10 cellular contexts compared by ENCODE assay signal in the genomic region with DNA sequence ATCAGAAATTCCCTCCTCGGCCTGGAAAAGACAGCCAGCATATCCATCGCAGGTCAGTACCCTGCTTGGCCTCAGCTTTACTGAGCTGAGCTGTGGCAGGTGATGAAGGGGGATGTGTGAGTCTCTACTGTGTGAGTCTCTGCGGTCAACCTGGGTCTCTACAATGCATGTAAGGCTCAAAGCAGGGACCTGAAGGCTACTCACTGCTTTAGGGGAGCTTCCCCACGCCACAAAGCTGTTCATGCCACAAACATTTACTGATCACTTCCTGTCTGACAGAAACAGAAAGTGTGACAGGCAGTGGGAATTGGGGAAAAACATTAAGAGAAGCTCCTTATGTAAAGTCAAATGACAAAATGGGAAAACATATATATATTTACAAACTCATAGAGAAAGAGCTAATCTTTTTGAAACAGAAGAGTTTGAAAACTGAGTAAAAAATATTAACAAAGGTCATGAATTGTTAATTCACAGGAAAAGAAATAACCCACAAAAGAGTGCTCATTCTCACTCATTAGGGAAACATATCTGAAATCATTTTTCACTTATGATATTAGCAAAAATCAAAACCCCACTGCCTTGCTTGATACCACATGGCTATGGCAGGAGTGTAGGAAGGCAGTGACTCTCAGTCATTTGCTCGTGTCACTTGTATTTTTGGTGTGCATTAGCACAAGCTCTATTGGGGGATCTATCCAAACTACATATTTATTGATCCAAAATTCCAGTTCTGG. TPM values are rescaled to one million over a fixed set of nuclear protein-coding genes. Genes with fewer than 3 reads are reported as not detected.
DNase-seq lines count a peak whose midpoint lies in the region; ATAC-seq and TF ChIP-seq lines count a peak whose summit lies in the region.
"Had no signal": no experiment of that assay in that cellular context is flagged by ENCODE, and none has a peak within 500 bp of the region (broad histone marks: within the 10 kb centered on the region; RNA-seq: fewer than 3 reads in every experiment).

No MANE protein-coding gene starts in this region.

- H3K4me3 ChIP-seq in adrenal gland (no peak overlapping the region), breast epithelium (no peak overlapping the region)

- 78 to 85% (median 83%) methylated on average over 3 to 5 of the region's 5 CpGs for WGBS in adrenal gland, 4 donors

- peak overlapping the region; percentile 69 for H3K4me3 Mint-ChIP-seq in natural killer cell treated with Interleukin-12 subunit alpha and Interleukin-12 subunit beta and Interleukin-15 and Interleukin-18, amount 100 ng/mL, for 72 hours
- no peak overlapping the region for H3K4me3 Mint-ChIP-seq in nephron progenitor cell

- H3K27me3 Mint-ChIP-seq in natural killer cell treated with Interleukin-12 subunit alpha and Interleukin-12 subunit beta and Interleukin-15 and Interleukin-18, amount 100 ng/mL, for 72 hours = no peaks in the 10 kb centered on the region
- H3K27me3 Mint-ChIP-seq in nephron progenitor cell (ENCODE audit: low read depth, poor library complexity) = peaks cover 6% of the 10 kb centered on the region

- H3K27me3 ChIP-seq in adrenal gland (no peaks in the 10 kb centered on the region), breast epithelium (no peaks in the 10 kb centered on the region)
- H3K27me3 ChIP-seq: neutrophil had no signal

- intact Hi-C loops in adrenal gland (cut with DNase I) (no loop called here), breast epithelium (cut with DNase I; ENCODE audit: low total_unique reads) (no loop called here)

- peak overlapping the region; percentile 45 to 52 for H3K27ac Mint-ChIP-seq in natural killer cell treated with Interleukin-12 subunit alpha and Interleukin-12 subunit beta and Interleukin-15 and Interleukin-18, amount 100 ng/mL, for 72 hours
- H3K27ac Mint-ChIP-seq in nephron progenitor cell = no peak overlapping the region

- H3K9me3 ChIP-seq in adrenal gland (replicated peaks in 1 of 3) (no peaks in the 10 kb centered on the region), breast epithelium (no peaks in the 10 kb centered on the region)
- H3K9me3 ChIP-seq: neutrophil had no signal

- TF ChIP-seq POLR2A in adrenal gland (IDR thresholded peaks at IDR 0.05) = no peak
- no peak for TF ChIP-seq POLR2A in breast epithelium (IDR thresholded peaks at IDR 0.05)

- H3K36me3 Mint-ChIP-seq in natural killer cell treated with Interleukin-12 subunit alpha and Interleukin-12 subunit beta and Interleukin-15 and Interleukin-18, amount 100 ng/mL, for 72 hours = peaks cover 27% of the 10 kb centered on the region
- H3K36me3 Mint-ChIP-seq in nephron progenitor cell (ENCODE audit: low read depth) = peaks cover 6% of the 10 kb centered on the region

- peak; percentile 7 for DNase-seq in activated CD4-positive, alpha-beta T cell treated with anti-CD3 and anti-CD28 coated beads, Interleukin-2, amount 50 U/mL, for 1 hour
- no peak for DNase-seq in natural killer cell treated with Interleukin-12 subunit alpha and Interleukin-12 subunit beta and Interleukin-15 and Interleukin-18, amount 100 ng/mL, for 72 hours (ENCODE audit: low spot score)
- DNase-seq in adrenal gland (no peak), A172 (ENCODE audit: low spot score) (no peak), nephron progenitor cell (no peak), breast epithelium (ENCODE audit: low spot score in 2 of 2) (no peak)

- H3K4me1 ChIP-seq in adrenal gland (replicated peaks in 1 of 2) (peaks cover 2 to 17% of the 10 kb centered on the region in 2 donors), breast epithelium (no peaks in the 10 kb centered on the region)

- H3K27ac ChIP-seq in adrenal gland (no peak overlapping the region), breast epithelium (peak overlapping the region in 1 of 2 donors; percentile 13)
- H3K27ac ChIP-seq: neutrophil had no signal

- TF ChIP-seq CTCF in adrenal gland (IDR thresholded peaks at IDR 0.05) (no peak), nephron progenitor cell (IDR thresholded peaks at IDR 0.05) (no peak), breast epithelium (IDR thresholded peaks at IDR 0.05) (no peak)

- peaks cover 39 to 42% of the 10 kb centered on the region in 2 donors for H3K4me1 Mint-ChIP-seq in natural killer cell treated with Interleukin-12 subunit alpha and Interleukin-12 subunit beta and Interleukin-15 and Interleukin-18, amount 100 ng/mL, for 72 hours (ENCODE audit: low read depth in 2 of 2)
- H3K4me1 Mint-ChIP-seq in nephron progenitor cell = peaks cover 11% of the 10 kb centered on the region

- H3K36me3 ChIP-seq in adrenal gland (replicated peaks in 1 of 2) (peaks cover 0 to 36% of the 10 kb centered on the region in 2 donors), breast epithelium (no peaks in the 10 kb centered on the region)

- no peaks in the 10 kb centered on the region for H3K9me3 Mint-ChIP-seq in natural killer cell treated with Interleukin-12 subunit alpha and Interleukin-12 subunit beta and Interleukin-15 and Interleukin-18, amount 100 ng/mL, for 72 hours
- no peaks in the 10 kb centered on the region for H3K9me3 Mint-ChIP-seq in nephron progenitor cell

- ATAC-seq in GM18907 (IDR thresholded peaks at IDR 0.05; ENCODE audit: unreplicated experiment) (peak; percentile 72), HG02763 (IDR thresholded peaks at IDR 0.05; ENCODE audit: unreplicated experiment) (peak; percentile 64)
- ATAC-seq in natural killer cell treated with Interleukin-12 subunit alpha and Interleukin-12 subunit beta and Interleukin-15 and Interleukin-18, amount 100 ng/mL, for 72 hours = peak; percentile 84 to 94

RNA-seq across cellular contexts. Expression of gene BTN3A3, which starts 5.8 kb away (rescaled TPM):
- 10 to 100 TPM; 42.9 to 54.1 TPM for total RNA-seq in natural killer cell treated with Interleukin-12 subunit alpha and Interleukin-12 subunit beta and Interleukin-15 and Interleukin-18, amount 100 ng/mL, for 72 hours
- total RNA-seq in adrenal gland (10 to 100 TPM; 29.8 to 52.9 (median 38.7) TPM), breast epithelium (10 to 100 TPM in 2 of 3 donors, 1 to 10 TPM in 1; 7.4 to 18.0 (median 12.5) TPM)
- 10 to 100 TPM; 11.5 to 32.7 (median 15.9) TPM for polyA plus RNA-seq in adrenal gland
- total RNA-seq in A172 (2014; rRNA removed; shearing (Covaris generic)) = 4.7 and 5.0 TPM in 2 replicates

RNA-seq across cellular contexts. Expression of gene BTN2A1, which starts 11.7 kb away (rescaled TPM):
- 10 to 100 TPM; 41.2 to 47.4 TPM for total RNA-seq in natural killer cell treated with Interleukin-12 subunit alpha and Interleukin-12 subunit beta and Interleukin-15 and Interleukin-18, amount 100 ng/mL, for 72 hours
- total RNA-seq in adrenal gland (10 to 100 TPM; 11.4 to 52.0 (median 22.5) TPM), breast epithelium (10 to 100 TPM; 10.6 to 19.6 (median 14.1) TPM)
- 10 to 100 TPM; 18.4 to 38.5 (median 19.0) TPM for polyA plus RNA-seq in adrenal gland
- total RNA-seq in A172 (2014; rRNA removed; shearing (Covaris generic)) = 6.2 and 10.9 TPM in 2 replicates

RNA-seq across cellular contexts. Expression of gene BTN3A1, which starts 44.0 kb away (rescaled TPM):
- 10 to 100 TPM; 53.6 to 80.6 TPM for total RNA-seq in natural killer cell treated with Interleukin-12 subunit alpha and Interleukin-12 subunit beta and Interleukin-15 and Interleukin-18, amount 100 ng/mL, for 72 hours
- total RNA-seq in adrenal gland (10 to 100 TPM; 26.3 to 52.9 (median 38.6) TPM), breast epithelium (10 to 100 TPM in 2 of 3 donors, 1 to 10 TPM in 1; 9.1 to 23.4 (median 12.8) TPM)
- 10 to 100 TPM; 17.5 to 38.3 (median 21.9) TPM for polyA plus RNA-seq in adrenal gland
- total RNA-seq in A172 (2014; rRNA removed; shearing (Covaris generic)) = 14.0 and 19.6 TPM in 2 replicates

RNA-seq across cellular contexts. Expression of gene BTN1A1, which starts 54.0 kb away (rescaled TPM):
- total RNA-seq in natural killer cell treated with Interleukin-12 subunit alpha and Interleukin-12 subunit beta and Interleukin-15 and Interleukin-18, amount 100 ng/mL, for 72 hours = not detected
- not detected for total RNA-seq in adrenal gland
- polyA plus RNA-seq in adrenal gland = not detected
- not detected in 2 replicates for total RNA-seq in A172 (2014; rRNA removed; shearing (Covaris generic))
- total RNA-seq in breast epithelium = not detected
- total RNA-seq: subcutaneous adipose tissue had no signal
